Comparison of ENCODE assay signal across 30 cellular contexts in the genomic region with DNA sequence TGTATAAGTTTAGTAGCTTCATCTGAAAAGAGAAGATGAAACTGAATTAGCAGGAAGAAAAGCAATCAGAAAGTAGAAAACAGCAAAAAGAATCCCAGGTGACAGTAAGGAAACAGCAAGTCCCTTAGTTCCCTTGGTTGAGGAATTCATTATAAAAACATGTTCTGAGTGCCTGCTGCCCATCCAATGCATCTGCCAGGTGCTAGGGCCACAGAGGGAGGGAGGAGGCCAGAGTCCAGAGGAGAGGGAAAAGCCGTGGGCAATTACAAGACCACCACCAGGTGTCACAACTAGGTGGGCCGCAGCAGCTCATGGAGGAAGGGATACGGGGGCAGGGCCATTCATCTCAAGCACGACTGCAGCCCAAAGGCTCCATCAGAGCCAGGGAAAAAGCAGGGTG. TPM values are rescaled to one million over a fixed set of nuclear protein-coding genes. Genes with fewer than 3 reads are reported as not detected.
DNase-seq lines count a peak whose midpoint lies in the region; ATAC-seq and TF ChIP-seq lines count a peak whose summit lies in the region.
"Had no signal": no experiment of that assay in that cellular context is flagged by ENCODE, and none has a peak within 500 bp of the region (broad histone marks: within the 10 kb centered on the region; RNA-seq: fewer than 3 reads in every experiment).

No MANE protein-coding gene starts in this region.

- no peak overlapping the region for H3K9ac ChIP-seq in mesendoderm (ENCODE audit: low read length)
- H3K9ac ChIP-seq in Karpas-422 (ENCODE audit: low read length): no peak overlapping the region

- H2AFZ ChIP-seq in OCI-LY7 (ENCODE audit: low read length) (no peak overlapping the region), Karpas-422 (ENCODE audit: low read length) (no peak overlapping the region)

- no CpG with 5 or more reads among the region's 4 CpGs for WGBS in mesendoderm (ENCODE audit: extremely low coverage, insufficient coverage, low lambda C conversion rate)
- 70 to 85% methylated on average over 4 of the region's 4 CpGs for WGBS in thyroid gland, 2 donors

- no peak for DNase-seq in activated naive CD8-positive, alpha-beta T cell treated with anti-CD3 and anti-CD28 coated beads, Interleukin-2, amount 50 U/mL, for 24 hours
- no peak for DNase-seq in central memory CD8-positive, alpha-beta T cell (ENCODE audit: low spot score in 2 of 2)
- peak; percentile 14 for DNase-seq in mesendoderm
- DNase-seq in thyroid gland: peak; percentile 69 to 79
- no peak for DNase-seq in OCI-LY7 (ENCODE audit: low spot score)
- no peak for DNase-seq in Karpas-422
- DNase-seq: C1 segment of cervical spinal cord; CD4-positive, alpha-beta memory T cell; DMS 273 treated with DMSO at 0.1 percent for 48 hours; DMS79; EL; GDM1; GOT3; HFFc6; NCI-H1092; NCI-H1417 treated with DMSO at 0.1 percent for 48 hours; NCI-H1694 treated with DMSO at 0.1 percent for 48 hours; NCI-H2081; NCI-H2227 treated with DMSO at 0.1 percent for 48 hours; NCI-H510A; NCI-H69; SHP77 had no signal

- H3K27ac ChIP-seq in mesendoderm (ENCODE audit: low read depth, low read length): no peak overlapping the region
- peak overlapping the region; percentile 82 to 94 (median 87) for H3K27ac ChIP-seq in thyroid gland
- no peak overlapping the region for H3K27ac ChIP-seq in OCI-LY7 (ENCODE audit: low read depth, low read length, poor library complexity, severe bottlenecking)
- H3K27ac ChIP-seq in Karpas-422 (ENCODE audit: low read length): no peak overlapping the region
- H3K27ac ChIP-seq: HL-60, RWPE1 had no signal

- no peaks in the 10 kb centered on the region for H3K9me3 Mint-ChIP-seq in activated naive CD8-positive, alpha-beta T cell (ENCODE audit: low read depth)
- H3K9me3 Mint-ChIP-seq in activated naive CD8-positive, alpha-beta T cell treated with anti-CD3 and anti-CD28 coated beads, Interleukin-2, amount 50 U/mL, for 24 hours: no peaks in the 10 kb centered on the region
- no peaks in the 10 kb centered on the region for H3K9me3 Mint-ChIP-seq in central memory CD8-positive, alpha-beta T cell
- H3K9me3 Mint-ChIP-seq: CD4-positive, alpha-beta memory T cell; HFFc6 had no signal

- H2BK120ac ChIP-seq in mesendoderm (ENCODE audit: low read depth, low read length): no peak overlapping the region

- BruUV-seq in OCI-LY7 (replicated peaks; lab: Mats Ljungman, UMichigan): no TSS peak

- H3K18ac ChIP-seq in mesendoderm (ENCODE audit: low read length): no peak overlapping the region

- H2BK15ac ChIP-seq in mesendoderm (replicated peaks; ENCODE audit: low read depth): no peak overlapping the region

- no peak overlapping the region for H3K4me3 Mint-ChIP-seq in activated naive CD8-positive, alpha-beta T cell
- H3K4me3 Mint-ChIP-seq in activated naive CD8-positive, alpha-beta T cell treated with anti-CD3 and anti-CD28 coated beads, Interleukin-2, amount 50 U/mL, for 24 hours: no peak overlapping the region
- no peak overlapping the region for H3K4me3 Mint-ChIP-seq in central memory CD8-positive, alpha-beta T cell
- H3K4me3 Mint-ChIP-seq: CD4-positive, alpha-beta memory T cell; HFFc6 had no signal

- no peaks in the 10 kb centered on the region for H3K36me3 ChIP-seq in mesendoderm (ENCODE audit: control insufficient read depth, insufficient read depth, low read length)
- peaks cover 17 to 22% of the 10 kb centered on the region in 2 donors for H3K36me3 ChIP-seq in thyroid gland
- H3K36me3 ChIP-seq in OCI-LY7 (ENCODE audit: insufficient read depth, low read length): peaks cover 52% of the 10 kb centered on the region
- peaks cover 31% of the 10 kb centered on the region for H3K36me3 ChIP-seq in Karpas-422 (ENCODE audit: insufficient read depth, low read length)

- H3K4me3 ChIP-seq in mesendoderm (ENCODE audit: low read length) (no peak overlapping the region), thyroid gland (replicated peaks in 1 of 3) (no peak overlapping the region), OCI-LY7 (ENCODE audit: low read depth, low read length, poor library complexity, severe bottlenecking) (no peak overlapping the region), Karpas-422 (ENCODE audit: low read length) (no peak overlapping the region)
- H3K4me3 ChIP-seq: GM12878, HAP-1 had no signal

- no peak overlapping the region for H4K8ac ChIP-seq in mesendoderm (ENCODE audit: low read depth, low read length)

- H3K27ac Mint-ChIP-seq in activated naive CD8-positive, alpha-beta T cell: peak overlapping the region; percentile 38
- no peak overlapping the region for H3K27ac Mint-ChIP-seq in activated naive CD8-positive, alpha-beta T cell treated with anti-CD3 and anti-CD28 coated beads, Interleukin-2, amount 50 U/mL, for 24 hours
- H3K27ac Mint-ChIP-seq in central memory CD8-positive, alpha-beta T cell (ENCODE audit: low read depth): peak overlapping the region; percentile 78
- H3K27ac Mint-ChIP-seq: HFFc6 had no signal

- no peak overlapping the region for H3K4me2 ChIP-seq in mesendoderm (ENCODE audit: low read length)
- H3K4me2 ChIP-seq in OCI-LY7 (ENCODE audit: low read length): no peak overlapping the region
- no peak overlapping the region for H3K4me2 ChIP-seq in Karpas-422 (ENCODE audit: low read depth, low read length, poor library complexity, severe bottlenecking)

- H3K23ac ChIP-seq in mesendoderm (ENCODE audit: low read length): no peak overlapping the region

- H3K27me3 ChIP-seq in mesendoderm (ENCODE audit: insufficient read depth, low read length, poor library complexity) (no peaks in the 10 kb centered on the region), thyroid gland (no peaks in the 10 kb centered on the region), Karpas-422 (ENCODE audit: low read length) (no peaks in the 10 kb centered on the region)

- H3K4me1 ChIP-seq in mesendoderm (ENCODE audit: control insufficient read depth, low read depth, low read length) (no peaks in the 10 kb centered on the region), thyroid gland (peaks cover 19 to 44% of the 10 kb centered on the region in 2 donors), OCI-LY7 (ENCODE audit: insufficient read depth, low read length, poor library complexity, severe bottlenecking) (peaks cover 1% of the 10 kb centered on the region), Karpas-422 (ENCODE audit: low read length) (no peaks in the 10 kb centered on the region)
- H3K4me1 ChIP-seq: HAP-1 had no signal

- H3K4me1 Mint-ChIP-seq in activated naive CD8-positive, alpha-beta T cell (ENCODE audit: low read depth): no peaks in the 10 kb centered on the region
- no peaks in the 10 kb centered on the region for H3K4me1 Mint-ChIP-seq in activated naive CD8-positive, alpha-beta T cell treated with anti-CD3 and anti-CD28 coated beads, Interleukin-2, amount 50 U/mL, for 24 hours
- peaks cover 8% of the 10 kb centered on the region for H3K4me1 Mint-ChIP-seq in central memory CD8-positive, alpha-beta T cell
- H3K4me1 Mint-ChIP-seq: CD4-positive, alpha-beta memory T cell had no signal

- ATAC-seq in activated naive CD8-positive, alpha-beta T cell treated with anti-CD3 and anti-CD28 coated beads, Interleukin-2, amount 50 U/mL, for 24 hours: no peak
- ATAC-seq in central memory CD8-positive, alpha-beta T cell (replicated peaks; ENCODE audit: extremely low read depth, poor library complexity, severe bottlenecking): no peak
- no peak for ATAC-seq in HG03520 (IDR thresholded peaks at IDR 0.05; ENCODE audit: unreplicated experiment)
- ATAC-seq: GM12878, Panc1 had no signal

- H3K79me1 ChIP-seq in mesendoderm (ENCODE audit: low read length): no peaks in the 10 kb centered on the region

- H2BK5ac ChIP-seq in mesendoderm (ENCODE audit: low read length): no peak overlapping the region

- H4K20me1 ChIP-seq in OCI-LY7 (ENCODE audit: insufficient read depth, low read length) (no peaks in the 10 kb centered on the region), Karpas-422 (ENCODE audit: insufficient read depth, low read depth, low read length) (no peaks in the 10 kb centered on the region)

- peaks cover 11% of the 10 kb centered on the region for H3K36me3 Mint-ChIP-seq in activated naive CD8-positive, alpha-beta T cell
- peaks cover 30% of the 10 kb centered on the region for H3K36me3 Mint-ChIP-seq in activated naive CD8-positive, alpha-beta T cell treated with anti-CD3 and anti-CD28 coated beads, Interleukin-2, amount 50 U/mL, for 24 hours (ENCODE audit: low read depth)
- H3K36me3 Mint-ChIP-seq in central memory CD8-positive, alpha-beta T cell (ENCODE audit: insufficient read depth): peaks cover 52% of the 10 kb centered on the region

- H3K4ac ChIP-seq in mesendoderm (ENCODE audit: low read depth, low read length): no peak overlapping the region

- POLR2A ChIA-PET in OCI-LY7 (lab: Charles Lee): no interaction called here

- TF ChIP-seq CTCF in thyroid gland (IDR thresholded peaks at IDR 0.05) (no peak), OCI-LY7 (conservative IDR thresholded peaks at IDR 0.05; ENCODE audit: low read length) (no peak)

- H3K56ac ChIP-seq in mesendoderm (ENCODE audit: low read length): no peak overlapping the region

- TF ChIP-seq POLR2A in thyroid gland (IDR thresholded peaks at IDR 0.05): no peak

- no peaks in the 10 kb centered on the region for H3K27me3 Mint-ChIP-seq in activated naive CD8-positive, alpha-beta T cell
- no peaks in the 10 kb centered on the region for H3K27me3 Mint-ChIP-seq in activated naive CD8-positive, alpha-beta T cell treated with anti-CD3 and anti-CD28 coated beads, Interleukin-2, amount 50 U/mL, for 24 hours
- no peaks in the 10 kb centered on the region for H3K27me3 Mint-ChIP-seq in central memory CD8-positive, alpha-beta T cell
- H3K27me3 Mint-ChIP-seq: CD4-positive, alpha-beta memory T cell had no signal

- no peak overlapping the region for H4K5ac ChIP-seq in mesendoderm (ENCODE audit: low read length)

- H3K79me2 ChIP-seq in mesendoderm (ENCODE audit: control insufficient read depth, insufficient read depth, low read length) (no peaks in the 10 kb centered on the region), OCI-LY7 (ENCODE audit: insufficient read depth, low read depth, low read length) (no peaks in the 10 kb centered on the region), Karpas-422 (ENCODE audit: low read length) (no peaks in the 10 kb centered on the region)

- intact Hi-C loops in thyroid gland (cut with DNase I) (no loop called here), OCI-LY7 (cut with micrococcal nuclease; ENCODE audit: unreplicated experiment) (no loop called here)

- CTCF ChIA-PET in OCI-LY7 (lab: Charles Lee; ENCODE audit: unreplicated experiment): no interaction called here

- H2AK5ac ChIP-seq in mesendoderm (ENCODE audit: low read length): no peak overlapping the region

- H3K9me2 ChIP-seq in OCI-LY7 (ENCODE audit: insufficient read depth, low read length) (no peaks in the 10 kb centered on the region), Karpas-422 (replicated peaks; ENCODE audit: insufficient read depth, low read length) (no peaks in the 10 kb centered on the region)

- no peaks in the 10 kb centered on the region for H3K9me3 ChIP-seq in thyroid gland
- no peaks in the 10 kb centered on the region for H3K9me3 ChIP-seq in OCI-LY7 (ENCODE audit: low read length)
- no peaks in the 10 kb centered on the region for H3K9me3 ChIP-seq in Karpas-422 (ENCODE audit: low read length)
- H3K9me3 ChIP-seq: HAP-1 had no signal

RNA-seq across cellular contexts. Expression of a gene that starts 55.9 kb away (rescaled TPM):
- 0.63 TPM for polyA plus RNA-seq in mesendoderm (2013, experiment 1 of 2)
- polyA plus RNA-seq in mesendoderm (2013, experiment 2 of 2): 0.81 TPM
- total RNA-seq in thyroid gland (100 to 1,000 TPM in 3 of 4 donors, 10 to 100 TPM in 1; 97.4 to 188 (median 146) TPM), OCI-LY7 (2022) (1.4 and 3.7 TPM in 2 replicates)
- total RNA-seq in OCI-LY7 (2014; rRNA removed; shearing (Covaris generic)): 0.06 and 0.18 TPM in 2 replicates
- total RNA-seq in Karpas-422 (2014; rRNA removed; shearing (Covaris generic); ENCODE audit: low replicate concordance): not detected in 2 replicates
- total RNA-seq: A673 had no signal
- polyA plus RNA-seq: CD4-positive, alpha-beta memory T cell had no signal

Comparison
In these comparisons a context has a peak if more than half of its experiments do, and no peak if none do; other contexts are left out.
1. DNase-seq: peak in mesendoderm (single experiment) and thyroid gland (2 of 2); none in activated naive CD8-positive, alpha-beta T cell treated with anti-CD3 and anti-CD28 coated beads, Interleukin-2, amount 50 U/mL, for 24 hours (single experiment), central memory CD8-positive, alpha-beta T cell (0 of 2), OCI-LY7 (single experiment) and Karpas-422 (single experiment).
2. H3K27ac ChIP-seq: peak in thyroid gland (3 of 3); none in mesendoderm (single experiment), OCI-LY7 (single experiment) and Karpas-422 (single experiment).
3. RNA of a gene that starts 55.9 kb away (total RNA-seq): 97.4 to 188 TPM in thyroid gland; 0.06 to 3.7 TPM in OCI-LY7 and not detected in Karpas-422; every median in the first group is over 10 times any median in the second.